ENCODE assay signal across 8 cellular contexts in the genomic region with DNA sequence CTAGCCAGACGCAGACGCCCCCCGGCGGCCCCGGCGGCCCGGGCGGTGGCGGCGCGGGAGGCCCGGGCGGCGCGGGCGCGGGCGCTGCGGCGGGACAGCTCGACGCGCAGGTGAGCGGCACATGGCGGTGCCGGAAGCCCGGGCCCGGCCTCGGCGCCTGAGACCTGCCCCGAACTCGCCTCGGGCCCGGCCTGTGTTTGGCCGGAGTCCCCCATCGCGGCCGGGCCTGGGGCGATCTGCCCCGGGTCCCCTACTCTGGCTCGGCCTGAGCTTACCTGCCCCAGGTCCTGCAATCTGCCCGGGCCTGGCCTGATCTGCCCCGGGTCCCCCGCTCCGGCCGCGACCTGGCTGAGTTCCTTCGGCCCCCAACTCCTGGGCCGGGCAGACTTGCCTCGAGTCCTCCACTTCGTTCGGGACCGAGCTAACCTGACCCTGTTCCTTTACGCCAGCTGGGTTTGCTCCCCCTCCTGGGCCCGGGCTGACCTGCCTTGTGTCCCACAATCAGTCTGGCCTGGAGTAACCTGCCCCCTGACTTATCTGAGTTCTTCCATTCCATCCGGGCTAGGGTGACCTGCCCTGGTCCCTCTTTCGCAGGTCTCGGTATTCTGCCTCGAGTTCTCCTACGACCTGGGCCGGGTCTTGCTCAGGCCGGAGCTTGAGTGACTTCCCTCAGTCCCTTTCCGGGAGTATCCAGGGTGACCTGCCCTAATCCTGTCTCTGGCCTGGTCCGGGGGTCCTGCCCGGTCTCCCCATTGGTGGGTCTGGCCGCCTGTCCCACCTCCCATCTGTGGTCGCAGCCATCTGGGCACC. TPM values are rescaled to one million over a fixed set of nuclear protein-coding genes. Genes with fewer than 3 reads are reported as not detected.
DNase-seq lines count a peak whose midpoint lies in the region; ATAC-seq and TF ChIP-seq lines count a peak whose summit lies in the region.

No MANE protein-coding gene starts in this region.

- H4K5ac ChIP-seq in IMR-90 (ENCODE audit: low read depth, low read length): no peak overlapping the region

- no peak overlapping the region for H2BK20ac ChIP-seq in IMR-90 (ENCODE audit: low read depth, low read length)

- H3K27me3 ChIP-seq in IMR-90 (ENCODE audit: control insufficient read depth, insufficient read depth, low read length): no peaks in the 10 kb centered on the region

- peak overlapping the region; percentile 99 for H2AFZ ChIP-seq in IMR-90 (replicated peaks; ENCODE audit: low read length, poor library complexity)

- 0% methylated on average over 41 of the region's 67 CpGs; no CpG with 5 or more reads in 1 of the 2 experiments for WGBS in IMR-90 (ENCODE audit: extremely low coverage in 2 of 2, insufficient read length in 1 of 2), 2 experiments

- POLR2A ChIA-PET in IMR-90 (lab: Charles Lee; ENCODE audit: unreplicated experiment): no interaction called here

- H4K8ac ChIP-seq in IMR-90 (ENCODE audit: low read depth in 2 of 2, low read length in 2 of 2): peak overlapping the region in 1 of 2 experiments; percentile 85; a peak in 1 of 4 replicates

- H3K4ac ChIP-seq in IMR-90 (ENCODE audit: low read depth, low read length): peak overlapping the region; percentile 80; the same call in 1 of the 2 replicates

- H3K18ac ChIP-seq in IMR-90 (ENCODE audit: low read depth, low read length): no peak overlapping the region

- peak; percentile 49 for DNase-seq in GM10266 (ENCODE audit: extremely low spot score)
- no peak for DNase-seq in IMR-90
- peak; percentile 36 for DNase-seq in activated naive CD4-positive, alpha-beta T cell treated with Interleukin-2 at 50 U/mL for 16 hours
- no peak for DNase-seq in left cardiac atrium
- no peak for DNase-seq in retinal pigment epithelial cell (ENCODE audit: low read depth)
- DNase-seq in DMS153 (lab: John Stamatoyannopoulos, UW): no peak
- no peak for DNase-seq in midbrain (lab: John Stamatoyannopoulos, UW)

- H3K56ac ChIP-seq in IMR-90 (ENCODE audit: extremely low read depth, insufficient read depth, low read length): peak overlapping the region; percentile 39

- dilution Hi-C loops in IMR-90 (cut with HindIII; ENCODE audit: low sequenced_read_pairs, unreplicated experiment): no loop called here

- H2AK9ac ChIP-seq in IMR-90 (replicated peaks; ENCODE audit: low read depth, low read length, poor library complexity): peak overlapping the region; percentile 98

- peak overlapping the region; percentile 96 for H3K4me2 ChIP-seq in IMR-90 (ENCODE audit: low read depth, low read length)

- no TSS peak for BruUV-seq in IMR-90 (replicated peaks; lab: Mats Ljungman, UMichigan)

- H3K23ac ChIP-seq in IMR-90 (ENCODE audit: low read depth, low read length): peak overlapping the region; percentile 53; the same call in 1 of the 2 replicates

- H4K91ac ChIP-seq in IMR-90 (ENCODE audit: insufficient read depth, low read depth, low read length): no peak overlapping the region; the same call in 1 of the 2 replicates

- H3K4me1 ChIP-seq in IMR-90 (ENCODE audit: control insufficient read depth, insufficient read depth, low read length): peaks cover 13% of the 10 kb centered on the region

- no peak overlapping the region for H2BK15ac ChIP-seq in IMR-90 (ENCODE audit: low read depth, low read length)

- H3K79me1 ChIP-seq in IMR-90 (ENCODE audit: low read depth in 1 of 2, low read length in 2 of 2): peaks cover 0 to 50% of the 10 kb centered on the region in 2 experiments; a peak in 3 of 4 replicates

- no peak overlapping the region for H2BK5ac ChIP-seq in IMR-90 (ENCODE audit: low read depth, low read length, poor library complexity, severe bottlenecking)

- H3K9me1 ChIP-seq in IMR-90 (ENCODE audit: insufficient read depth, low read length): peaks cover 17% of the 10 kb centered on the region

- H3K14ac ChIP-seq in IMR-90 (replicated peaks; ENCODE audit: low read depth, low read length): peak overlapping the region; percentile 58; the same call in 1 of the 2 replicates

- CTCF ChIA-PET in IMR-90 (lab: Yijun Ruan, JAX): interaction anchor here (0.9 kb wide), 1 partner anchor 42 kb away, joined by 3 read pairs; no protein-coding TSS in a partner anchor

- TF ChIP-seq POLR2A in IMR-90 (IDR thresholded peaks at IDR 0.05; ENCODE audit: low read depth, low read length): no peak

- no peak overlapping the region for H2BK120ac ChIP-seq in IMR-90 (ENCODE audit: low read depth, low read length)

- H2AK5ac ChIP-seq in IMR-90 (ENCODE audit: low read depth, low read length): no peak overlapping the region; the same call in 1 of the 2 replicates

- ATAC-seq in GM21717 (IDR thresholded peaks at IDR 0.05; ENCODE audit: unreplicated experiment): peak; percentile 23
- peak; percentile 38 for ATAC-seq in IMR-90 (ENCODE audit: low read depth)
- peak; percentile 21 to 35 for ATAC-seq in left cardiac atrium

- TF ChIP-seq CTCF in GM10266 (IDR thresholded peaks at IDR 0.05; ENCODE audit: control insufficient read depth, insufficient read depth, low read depth, missing control alignments) (peak; percentile 28), IMR-90 (conservative IDR thresholded peaks at IDR 0.05; ENCODE audit: low read depth, low read length) (peak; percentile 27; the same call in 1 of the 2 replicates), retinal pigment epithelial cell (conservative IDR thresholded peaks at IDR 0.05; ENCODE audit: low read depth, low read length) (peak; percentile 37)

- intact Hi-C loops in IMR-90 (cut with micrococcal nuclease): loop anchor here (5.0 kb wide), 1 partner anchor 245 kb away; the partner anchor contains the start of gene REX1BD
- intact Hi-C loops in left cardiac atrium (cut with DNase I): loop anchor here in 1 of 2 donors (10.0 kb wide), 1 partner anchor 148 kb away; the partner anchor contains the start of gene CRTC1

- in situ Hi-C loops in IMR-90 (cut with MboI; ENCODE audit: low sequenced_read_pairs): no loop called here

- H3K4me3 ChIP-seq in IMR-90 (ENCODE audit: insufficient read depth, low read depth, low read length) (peak overlapping the region; percentile 80), retinal pigment epithelial cell (ENCODE audit: low read length) (peak overlapping the region; percentile 82)

- no peaks in the 10 kb centered on the region for H3K9me3 ChIP-seq in IMR-90 (ENCODE audit: control insufficient read depth, insufficient read depth, low read length)

- H3K36me3 ChIP-seq in IMR-90 (ENCODE audit: control insufficient read depth, insufficient read depth, low read length): peaks cover 7% of the 10 kb centered on the region

- TF ChIP-seq RAD21 in IMR-90 (IDR thresholded peaks at IDR 0.05; ENCODE audit: low read length): peak; percentile 18

- peak overlapping the region; percentile 81 for H3K27ac ChIP-seq in IMR-90 (ENCODE audit: insufficient read depth, low read length)

- H4K20me1 ChIP-seq in IMR-90 (ENCODE audit: insufficient read depth, low read length): peaks cover 57% of the 10 kb centered on the region

- peak overlapping the region; percentile 97 for H3K9ac ChIP-seq in IMR-90 (ENCODE audit: low read depth, low read length)

TF ChIP-seq in IMR-90, 13 proteins besides CTCF, POLR2A, EP300 and RAD21:
- TF ChIP-seq SMC3 (IDR thresholded peaks at IDR 0.05; ENCODE audit: low read depth, low read length) (peak; percentile 26; the same call in 1 of the 2 replicates), BHLHE40 (IDR thresholded peaks at IDR 0.05; ENCODE audit: low read depth, low read length) (no peak)

RNA-seq across cellular contexts. Expression of gene UPF1, which starts 0.8 kb away (rescaled TPM):
- 31.2 and 31.4 TPM in 2 replicates for total RNA-seq in IMR-90 (2012; rRNA removed)
- 39.2 and 50.3 TPM in 2 replicates for polyA plus RNA-seq in IMR-90 (2012; rRNA removed)
- polyA plus RNA-seq in IMR-90 (2012; cell fraction: cytosol; rRNA removed): 19.9 and 28.2 TPM in 2 replicates
- polyA plus RNA-seq in IMR-90 (2012; cell fraction: nucleus; rRNA removed; ENCODE audit: low replicate concordance): 76.6 and 116 TPM in 2 replicates
- 10 to 100 TPM; 33.9 to 41.1 TPM for total RNA-seq in left cardiac atrium

RNA-seq across cellular contexts. Expression of gene COMP, which starts 41.4 kb away (rescaled TPM):
- total RNA-seq in IMR-90 (2012; rRNA removed) (under 0.01 TPM in 2 replicates), left cardiac atrium (1 to 10 TPM; 6.5 to 9.8 TPM)
- polyA plus RNA-seq in IMR-90 (2012; rRNA removed): 0.34 and 0.43 TPM in 2 replicates
- 0.16 and 0.34 TPM in 2 replicates for polyA plus RNA-seq in IMR-90 (2012; cell fraction: cytosol; rRNA removed)
- polyA plus RNA-seq in IMR-90 (2012; cell fraction: nucleus; rRNA removed; ENCODE audit: low replicate concordance): 0.17 and 0.36 TPM in 2 replicates

Comparison
In these comparisons a context has a peak if more than half of its experiments do, and no peak if none do; other contexts are left out.
1. DNase-seq: peak in GM10266 (single experiment) and activated naive CD4-positive, alpha-beta T cell treated with Interleukin-2 at 50 U/mL for 16 hours (single experiment); none in IMR-90 (single experiment), left cardiac atrium (single experiment), retinal pigment epithelial cell (single experiment), DMS153 (single experiment) and midbrain (single experiment).
2. Peak in every context shown above with its lines, with median percentiles within 50 percentile points of each other: CTCF ChIP-seq and ATAC-seq.